Comparison of ENCODE assay signal across 1 cellular context in genomic region chr1:33299461-33300155, GRCh38.
A peak's percentile ranks its signal among the peaks of the same experiment; 100 is the strongest.
TF ChIP-seq lines count a peak whose summit lies in the region.

No MANE protein-coding gene starts in this region.

TF ChIP-seq in HepG2, 621 proteins besides CTCF, POLR2A, EP300 and RAD21:
- TF ChIP-seq ZNF770 (CRISPR knock-in tag; IDR thresholded peaks at IDR 0.05) = no peak
- peak; percentile 34 for TF ChIP-seq AGO2 (optimal IDR thresholded peaks at IDR 0.05; ENCODE audit: low read depth, low read length)
- no peak for TF ChIP-seq KLF11 (CRISPR knock-in tag; IDR thresholded peaks at IDR 0.05)
- TF ChIP-seq HIC2 (CRISPR knock-in tag; IDR thresholded peaks at IDR 0.05; ENCODE audit: low read depth) = no peak
